ENCODE assay signal across 10 cellular contexts in genomic region chr6:85670573-85670972, GRCh38. TPM values are rescaled to one million over a fixed set of nuclear protein-coding genes. Genes with fewer than 3 reads are reported as not detected.
DNase-seq lines count a peak whose midpoint lies in the region; ATAC-seq and TF ChIP-seq lines count a peak whose summit lies in the region.
"Had no signal": no experiment of that assay in that cellular context is flagged by ENCODE, and none has a peak within 500 bp of the region (broad histone marks: within the 10 kb centered on the region; RNA-seq: fewer than 3 reads in every experiment).

No MANE protein-coding gene starts in this region.

- POLR2A ChIA-PET in PC-9 (lab: Charles Lee; ENCODE audit: unreplicated experiment), result interaction anchor here (0.6 to 0.7 kb wide), 3 partner anchors 28 to 517 kb away, joined by 4 to 5 read pairs (median 4); partner anchors contain the start of gene SYNCRIP

- H3K27me3 Mint-ChIP-seq in activated T-cell treated with anti-CD3 and anti-CD28 coated beads, Interleukin-2, amount 50 U/mL, for 72 hours (ENCODE audit: low read depth), result no peaks in the 10 kb centered on the region
- H3K27me3 Mint-ChIP-seq in effector memory CD8-positive, alpha-beta T cell, result no peaks in the 10 kb centered on the region

- H3K9me3 ChIP-seq in PC-9 (ENCODE audit: insufficient read depth, low read depth), result no peaks in the 10 kb centered on the region
- no peaks in the 10 kb centered on the region for H3K9me3 ChIP-seq in smooth muscle cell (replicated peaks; ENCODE audit: low read depth)
- H3K9me3 ChIP-seq: Peyer's patch had no signal

- H3K27me3 ChIP-seq in PC-9 (ENCODE audit: insufficient read depth, low read depth) (no peaks in the 10 kb centered on the region), smooth muscle cell (ENCODE audit: low read depth) (no peaks in the 10 kb centered on the region)
- H3K27me3 ChIP-seq: Peyer's patch had no signal

- H3K4me1 ChIP-seq in PC-9 (replicated peaks; ENCODE audit: insufficient read depth) (peaks cover 3% of the 10 kb centered on the region; the same call in 1 of the 2 replicates), smooth muscle cell (ENCODE audit: low read depth) (peaks cover under 1% of the 10 kb centered on the region)

- H3K9me3 Mint-ChIP-seq in activated T-cell treated with anti-CD3 and anti-CD28 coated beads, Interleukin-2, amount 50 U/mL, for 72 hours, result no peaks in the 10 kb centered on the region
- no peaks in the 10 kb centered on the region for H3K9me3 Mint-ChIP-seq in effector memory CD8-positive, alpha-beta T cell

- BruUV-seq in PC-9 (replicated peaks; lab: Mats Ljungman, UMichigan), result no TSS peak

- 78% methylated on average over 3 of the region's 3 CpGs for WGBS in smooth muscle cell (ENCODE audit: low lambda C conversion rate)

- peaks cover 5% of the 10 kb centered on the region for H4K20me1 ChIP-seq in PC-9 (ENCODE audit: insufficient read depth)
- H4K20me1 ChIP-seq in smooth muscle cell (ENCODE audit: low read depth), result peaks cover 62% of the 10 kb centered on the region

- H3K36me3 Mint-ChIP-seq in activated T-cell treated with anti-CD3 and anti-CD28 coated beads, Interleukin-2, amount 50 U/mL, for 72 hours (ENCODE audit: insufficient read depth in 2 of 2), result peaks cover 4 to 17% of the 10 kb centered on the region in 2 donors
- peaks cover 34% of the 10 kb centered on the region for H3K36me3 Mint-ChIP-seq in effector memory CD8-positive, alpha-beta T cell (ENCODE audit: insufficient read depth)

- ATAC-seq in activated T-cell treated with anti-CD3 and anti-CD28 coated beads, Interleukin-2, amount 50 U/mL, for 72 hours (replicated peaks in 1 of 2), result no peak
- no peak for ATAC-seq in effector memory CD8-positive, alpha-beta T cell (replicated peaks)

- H3K36me3 ChIP-seq in PC-9 (ENCODE audit: low read depth) (peaks cover 12% of the 10 kb centered on the region; the same call in 1 of the 2 replicates), smooth muscle cell (ENCODE audit: low read depth) (no peaks in the 10 kb centered on the region)
- H3K36me3 ChIP-seq: Peyer's patch had no signal

- no peak overlapping the region for H3K4me2 ChIP-seq in PC-9
- H3K4me2 ChIP-seq in smooth muscle cell, result peak overlapping the region; percentile 61

- H2AFZ ChIP-seq in PC-9 (no peak overlapping the region), smooth muscle cell (ENCODE audit: low read depth) (no peak overlapping the region)

- peak overlapping the region; percentile 45 to 64 for H3K4me3 Mint-ChIP-seq in activated T-cell treated with anti-CD3 and anti-CD28 coated beads, Interleukin-2, amount 50 U/mL, for 72 hours
- H3K4me3 Mint-ChIP-seq in effector memory CD8-positive, alpha-beta T cell, result peak overlapping the region; percentile 17 to 76

- H3F3A ChIP-seq in PC-9 (ENCODE audit: insufficient read depth, low read depth), result peaks cover 49% of the 10 kb centered on the region
- H3F3A ChIP-seq in smooth muscle cell (ENCODE audit: low read depth), result peaks cover 26% of the 10 kb centered on the region

- H3K9me2 ChIP-seq in PC-9 (ENCODE audit: insufficient read depth), result no peaks in the 10 kb centered on the region; the same call in 1 of the 2 replicates

- no peak overlapping the region for H3K9ac ChIP-seq in smooth muscle cell (ENCODE audit: low read depth)

- H3K4me3 ChIP-seq in PC-9 (no peak overlapping the region), smooth muscle cell (no peak overlapping the region)
- H3K4me3 ChIP-seq: Peyer's patch had no signal

- peaks cover 67% of the 10 kb centered on the region for H3K4me1 Mint-ChIP-seq in activated T-cell treated with anti-CD3 and anti-CD28 coated beads, Interleukin-2, amount 50 U/mL, for 72 hours (ENCODE audit: low read depth)
- peaks cover 34 to 60% of the 10 kb centered on the region in 2 donors for H3K4me1 Mint-ChIP-seq in effector memory CD8-positive, alpha-beta T cell (ENCODE audit: low read depth in 2 of 2)

- H3K79me2 ChIP-seq in PC-9 (ENCODE audit: low read depth), result peaks cover 19% of the 10 kb centered on the region
- H3K79me2 ChIP-seq in smooth muscle cell (ENCODE audit: low read depth), result peaks cover 23% of the 10 kb centered on the region

- peak overlapping the region; percentile 82 for H3K27ac Mint-ChIP-seq in activated T-cell treated with anti-CD3 and anti-CD28 coated beads, Interleukin-2, amount 50 U/mL, for 72 hours
- H3K27ac Mint-ChIP-seq in effector memory CD8-positive, alpha-beta T cell, result peak overlapping the region; percentile 98 to 100

- H3K27ac ChIP-seq in PC-9 (0 out of 2 replicates have a peak overlapping the region, but pooled peaks have one; percentile 29), smooth muscle cell (ENCODE audit: low read depth) (peak overlapping the region; percentile 42)

- intact Hi-C loops in PC-9 (cut with micrococcal nuclease; ENCODE audit: unreplicated experiment), result no loop called here

- no peak for DNase-seq in activated T-cell treated with anti-CD3 and anti-CD28 coated beads, Interleukin-2, amount 50 U/mL, for 72 hours
- no peak for DNase-seq in activated T-cell treated with anti-CD3 and anti-CD28 coated beads, Interleukin-2, amount 50 U/mL, for 48 hours
- DNase-seq in PC-9, result no peak
- DNase-seq in effector memory CD8-positive, alpha-beta T cell, result no peak
- no peak for DNase-seq in smooth muscle cell (lab: John Stamatoyannopoulos, UW; ENCODE audit: unreplicated experiment)
- no peak for DNase-seq in HuH-7.5 (ENCODE audit: low spot score)
- no peak for DNase-seq in NK-92 treated with Interleukin-12 subunit alpha and Interleukin-12 subunit beta, amount 100 ng/mL, for 24 hours (lab: John Stamatoyannopoulos, UW)
- DNase-seq in effector CD8-positive, alpha-beta T cell (lab: John Stamatoyannopoulos, UW), result no peak
- DNase-seq: glutamatergic neuron, Peyer's patch had no signal

- CTCF ChIA-PET in PC-9 (lab: Charles Lee), result no interaction called here

- TF ChIP-seq CTCF in PC-9 (conservative IDR thresholded peaks at IDR 0.05), result no peak
- TF ChIP-seq CTCF in smooth muscle cell (IDR thresholded peaks at IDR 0.05; ENCODE audit: borderline replicate concordance, insufficient read depth, poor library complexity, severe bottlenecking), result no peak

RNA-seq across cellular contexts. Expression of gene SYNCRIP, which starts 27.9 kb away (rescaled TPM):
- 10 to 100 TPM; 75.9 to 90.2 TPM for total RNA-seq in activated T-cell treated with anti-CD3 and anti-CD28 coated beads, Interleukin-2, amount 50 U/mL, for 72 hours
- total RNA-seq in PC-9 (2021) (73.7 and 103 TPM in 2 replicates), smooth muscle cell (74.6 and 87.3 TPM in 2 replicates)
- 53.1 and 60.9 TPM in 2 replicates for polyA plus RNA-seq in smooth muscle cell
